ENCODE assay signal across 1 cellular context in genomic region chr1:153945795-153946621, GRCh38.
TF ChIP-seq lines count a peak whose summit lies in the region.

No MANE protein-coding gene starts in this region.

TF ChIP-seq in SK-N-SH treated with all-trans-retinoic acid at 6 μM for 48 hours, 23 proteins besides CTCF, POLR2A, EP300 and RAD21 (continued from another document):
- TF ChIP-seq, protein P1, sequence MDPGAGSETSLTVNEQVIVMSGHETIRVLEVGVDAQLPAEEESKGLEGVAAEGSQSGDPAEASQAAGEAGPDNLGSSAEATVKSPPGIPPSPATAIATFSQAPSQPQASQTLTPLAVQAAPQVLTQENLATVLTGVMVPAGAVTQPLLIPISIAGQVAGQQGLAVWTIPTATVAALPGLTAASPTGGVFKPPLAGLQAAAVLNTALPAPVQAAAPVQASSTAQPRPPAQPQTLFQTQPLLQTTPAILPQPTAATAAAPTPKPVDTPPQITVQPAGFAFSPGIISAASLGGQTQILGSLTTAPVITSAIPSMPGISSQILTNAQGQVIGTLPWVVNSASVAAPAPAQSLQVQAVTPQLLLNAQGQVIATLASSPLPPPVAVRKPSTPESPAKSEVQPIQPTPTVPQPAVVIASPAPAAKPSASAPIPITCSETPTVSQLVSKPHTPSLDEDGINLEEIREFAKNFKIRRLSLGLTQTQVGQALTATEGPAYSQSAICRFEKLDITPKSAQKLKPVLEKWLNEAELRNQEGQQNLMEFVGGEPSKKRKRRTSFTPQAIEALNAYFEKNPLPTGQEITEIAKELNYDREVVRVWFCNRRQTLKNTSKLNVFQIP (CRISPR knock-in tag; IDR thresholded peaks at IDR 0.05; ENCODE audit: borderline replicate concordance, low read depth): no peak
- TF ChIP-seq ARNTL (CRISPR knock-in tag; IDR thresholded peaks at IDR 0.05; ENCODE audit: borderline replicate concordance, low read depth) (no peak), CSDC2 (CRISPR knock-in tag; IDR thresholded peaks at IDR 0.05) (no peak), PPARA (CRISPR knock-in tag; IDR thresholded peaks at IDR 0.05; ENCODE audit: borderline replicate concordance) (no peak), TCF4 (CRISPR knock-in tag; IDR thresholded peaks at IDR 0.05; ENCODE audit: borderline replicate concordance) (no peak), CSRNP3 (CRISPR knock-in tag; IDR thresholded peaks at IDR 0.05) (no peak)
